Comparison of ENCODE assay signal across 17 cellular contexts in genomic region chr19:54325631-54326030, GRCh38. TPM values are rescaled to one million over a fixed set of nuclear protein-coding genes. Genes with fewer than 3 reads are reported as not detected.
A peak's percentile ranks its signal among the peaks of the same experiment; 100 is the strongest.
DNase-seq lines count a peak whose midpoint lies in the region; ATAC-seq and TF ChIP-seq lines count a peak whose summit lies in the region.
"Had no signal": no experiment of that assay in that cellular context is flagged by ENCODE, and none has a peak within 500 bp of the region (broad histone marks: within the 10 kb centered on the region; RNA-seq: fewer than 3 reads in every experiment).

No MANE protein-coding gene starts in this region.

- peaks cover 2% of the 10 kb centered on the region for H3K36me3 Mint-ChIP-seq in activated CD8-positive, alpha-beta T cell treated with anti-CD3 and anti-CD28 coated beads, Interleukin-2, amount 10 ng/mL, durations not matched to agents 7 days and 5 days (ENCODE audit: low read depth)
- H3K36me3 Mint-ChIP-seq in activated CD8-positive, alpha-beta T cell treated with anti-CD3 and anti-CD28 coated beads for 36 hours (ENCODE audit: low read depth) = peaks cover 3% of the 10 kb centered on the region
- H3K36me3 Mint-ChIP-seq in activated B cell treated with CpG ODN at 0.5 μM for 24 hours (ENCODE audit: low read depth) = peaks cover 12% of the 10 kb centered on the region
- H3K36me3 Mint-ChIP-seq in memory B cell = peaks cover 7% of the 10 kb centered on the region

- no peaks in the 10 kb centered on the region for H3K9me3 Mint-ChIP-seq in activated CD8-positive, alpha-beta T cell treated with anti-CD3 and anti-CD28 coated beads, Interleukin-2, amount 10 ng/mL, durations not matched to agents 7 days and 5 days (ENCODE audit: insufficient read depth)
- H3K9me3 Mint-ChIP-seq in activated CD8-positive, alpha-beta T cell treated with anti-CD3 and anti-CD28 coated beads for 36 hours = peaks cover 8% of the 10 kb centered on the region
- H3K9me3 Mint-ChIP-seq in activated B cell treated with CpG ODN at 0.5 μM for 24 hours (peaks cover 7% of the 10 kb centered on the region), memory B cell (peaks cover 5% of the 10 kb centered on the region)

- no peak overlapping the region for H3K4me3 Mint-ChIP-seq in activated CD8-positive, alpha-beta T cell treated with anti-CD3 and anti-CD28 coated beads, Interleukin-2, amount 10 ng/mL, durations not matched to agents 7 days and 5 days
- no peak overlapping the region for H3K4me3 Mint-ChIP-seq in activated CD8-positive, alpha-beta T cell treated with anti-CD3 and anti-CD28 coated beads for 36 hours
- no peak overlapping the region for H3K4me3 Mint-ChIP-seq in activated B cell treated with CpG ODN at 0.5 μM for 24 hours
- no peak overlapping the region for H3K4me3 Mint-ChIP-seq in memory B cell
- H3K4me3 Mint-ChIP-seq: H9 had no signal

- H3K4me1 Mint-ChIP-seq in activated CD8-positive, alpha-beta T cell treated with anti-CD3 and anti-CD28 coated beads, Interleukin-2, amount 10 ng/mL, durations not matched to agents 7 days and 5 days (ENCODE audit: low read depth) = peaks cover 29% of the 10 kb centered on the region
- peaks cover 16% of the 10 kb centered on the region for H3K4me1 Mint-ChIP-seq in activated CD8-positive, alpha-beta T cell treated with anti-CD3 and anti-CD28 coated beads for 36 hours (ENCODE audit: low read depth)
- H3K4me1 Mint-ChIP-seq in activated B cell treated with CpG ODN at 0.5 μM for 24 hours (peaks cover 50% of the 10 kb centered on the region), memory B cell (peaks cover 21% of the 10 kb centered on the region)

- DNase-seq in activated CD8-positive, alpha-beta T cell treated with anti-CD3 and anti-CD28 coated beads, Interleukin-2, amount 10 ng/mL, durations not matched to agents 7 days and 5 days = no peak
- no peak for DNase-seq in activated CD8-positive, alpha-beta T cell treated with anti-CD3 and anti-CD28 coated beads for 36 hours
- no peak for DNase-seq in activated B cell treated with CpG ODN at 0.5 μM for 24 hours
- no peak for DNase-seq in memory B cell (ENCODE audit: low spot score in 2 of 2)
- no peak for DNase-seq in NCI-H226
- no peak for DNase-seq in NCI-H1436 treated with DMSO at 0.1 percent for 48 hours (lab: John Stamatoyannopoulos, UW)
- DNase-seq in AG08395 (ENCODE audit: low spot score) = no peak
- DNase-seq: DMS 273 treated with DMSO at 0.1 percent for 48 hours, H9, NCI-H187 treated with DMSO at 0.1 percent for 48 hours, NCI-H446 treated with DMSO at 0.1 percent for 48 hours, NCI-H774 had no signal

- POLR2A ChIA-PET in activated CD8-positive, alpha-beta T cell treated with anti-CD3 and anti-CD28 coated beads, Interleukin-2, amount 10 ng/mL, durations not matched to agents 7 days and 5 days (lab: Charles Lee) = no interaction called here
- POLR2A ChIA-PET in activated CD8-positive, alpha-beta T cell treated with anti-CD3 and anti-CD28 coated beads for 36 hours (lab: Charles Lee) = interaction anchor here (0.9 kb wide), 1 partner anchor 63 kb away, joined by 3 read pairs; no protein-coding TSS in a partner anchor
- POLR2A ChIA-PET in activated B cell treated with CpG ODN at 0.5 μM for 24 hours (lab: Charles Lee) = interaction anchor here (0.6 to 3.3 kb wide), 3 partner anchors 20 to 56 kb away, joined by 3 to 21 read pairs (median 3); no protein-coding TSS in a partner anchor

- intact Hi-C loops in activated CD8-positive, alpha-beta T cell treated with anti-CD3 and anti-CD28 coated beads for 36 hours (cut with micrococcal nuclease) = loop anchor here (1.0 kb wide), 1 partner anchor 65 kb away; no protein-coding TSS in a partner anchor
- intact Hi-C loops in activated B cell treated with CpG ODN at 0.5 μM for 24 hours (cut with micrococcal nuclease) = loop anchor here (1.0 kb wide), 3 partner anchors 29 to 157 kb away; no protein-coding TSS in a partner anchor

- TF ChIP-seq CTCF in activated CD8-positive, alpha-beta T cell treated with anti-CD3 and anti-CD28 coated beads for 36 hours (IDR thresholded peaks at IDR 0.05) = no peak
- TF ChIP-seq CTCF in activated B cell treated with CpG ODN at 0.5 μM for 24 hours (IDR thresholded peaks at IDR 0.05) = no peak

- peaks cover 14% of the 10 kb centered on the region for H3K27me3 Mint-ChIP-seq in activated CD8-positive, alpha-beta T cell treated with anti-CD3 and anti-CD28 coated beads, Interleukin-2, amount 10 ng/mL, durations not matched to agents 7 days and 5 days (ENCODE audit: low read depth)
- peaks cover 10% of the 10 kb centered on the region for H3K27me3 Mint-ChIP-seq in activated CD8-positive, alpha-beta T cell treated with anti-CD3 and anti-CD28 coated beads for 36 hours
- H3K27me3 Mint-ChIP-seq in activated B cell treated with CpG ODN at 0.5 μM for 24 hours (no peaks in the 10 kb centered on the region), memory B cell (no peaks in the 10 kb centered on the region)

- H3K27ac Mint-ChIP-seq in activated CD8-positive, alpha-beta T cell treated with anti-CD3 and anti-CD28 coated beads, Interleukin-2, amount 10 ng/mL, durations not matched to agents 7 days and 5 days = no peak overlapping the region
- H3K27ac Mint-ChIP-seq in activated CD8-positive, alpha-beta T cell treated with anti-CD3 and anti-CD28 coated beads for 36 hours = no peak overlapping the region
- H3K27ac Mint-ChIP-seq in activated B cell treated with CpG ODN at 0.5 μM for 24 hours (peak overlapping the region; percentile 56), memory B cell (peak overlapping the region; percentile 24)

- ATAC-seq in activated CD8-positive, alpha-beta T cell treated with anti-CD3 and anti-CD28 coated beads, Interleukin-2, amount 10 ng/mL, durations not matched to agents 7 days and 5 days = peak; percentile 19
- ATAC-seq in activated CD8-positive, alpha-beta T cell treated with anti-CD3 and anti-CD28 coated beads for 36 hours = no peak
- ATAC-seq in activated B cell treated with CpG ODN at 0.5 μM for 24 hours (ENCODE audit: low read depth) (peak; percentile 12), memory B cell (ENCODE audit: low read depth) (peak; percentile 24), HG03045 (IDR thresholded peaks at IDR 0.05; ENCODE audit: unreplicated experiment) (no peak)

- CTCF ChIA-PET in activated CD8-positive, alpha-beta T cell treated with anti-CD3 and anti-CD28 coated beads, Interleukin-2, amount 10 ng/mL, durations not matched to agents 7 days and 5 days (lab: Charles Lee) = interaction anchor here (0.8 to 9.2 kb wide), 2 partner anchors 28 to 64 kb away, joined by 4 to 184 read pairs; no protein-coding TSS in a partner anchor
- CTCF ChIA-PET in activated CD8-positive, alpha-beta T cell treated with anti-CD3 and anti-CD28 coated beads for 36 hours (lab: Charles Lee) = interaction anchor here (1.8 to 8.2 kb wide), 3 partner anchors 53 to 82 kb away, joined by 4 to 147 read pairs (median 4); no protein-coding TSS in a partner anchor
- CTCF ChIA-PET in activated B cell treated with CpG ODN at 0.5 μM for 24 hours (lab: Charles Lee) = interaction anchor here (2.1 to 5.6 kb wide), 3 partner anchors 28 to 65 kb away, joined by 13 to 82 read pairs (median 80); no protein-coding TSS in a partner anchor

RNA-seq across cellular contexts. Expression of gene LILRA5, which starts 12.7 kb away (rescaled TPM):
- not detected for total RNA-seq in activated CD8-positive, alpha-beta T cell treated with anti-CD3 and anti-CD28 coated beads, Interleukin-2, amount 10 ng/mL, durations not matched to agents 7 days and 5 days
- not detected for total RNA-seq in activated CD8-positive, alpha-beta T cell treated with anti-CD3 and anti-CD28 coated beads for 36 hours
- total RNA-seq in activated B cell treated with CpG ODN at 0.5 μM for 24 hours = 1.3 and 1.9 TPM in 2 replicates
- total RNA-seq: Daoy, H9, LHCN-M2, PC-9, SJSA1 had no signal

RNA-seq across cellular contexts. Expression of gene LILRA4, which starts 13.3 kb away (rescaled TPM):
- not detected for total RNA-seq in activated CD8-positive, alpha-beta T cell treated with anti-CD3 and anti-CD28 coated beads, Interleukin-2, amount 10 ng/mL, durations not matched to agents 7 days and 5 days
- not detected for total RNA-seq in activated CD8-positive, alpha-beta T cell treated with anti-CD3 and anti-CD28 coated beads for 36 hours
- 26.3 and 26.6 TPM in 2 replicates for total RNA-seq in activated B cell treated with CpG ODN at 0.5 μM for 24 hours
- total RNA-seq: Daoy, H9, LHCN-M2, PC-9, SJSA1 had no signal

RNA-seq across cellular contexts. Expression of gene LAIR1, which starts 39.1 kb away (rescaled TPM):
- 10 to 100 TPM; 92.8 to 97.6 TPM for total RNA-seq in activated CD8-positive, alpha-beta T cell treated with anti-CD3 and anti-CD28 coated beads, Interleukin-2, amount 10 ng/mL, durations not matched to agents 7 days and 5 days
- total RNA-seq in activated CD8-positive, alpha-beta T cell treated with anti-CD3 and anti-CD28 coated beads for 36 hours = 10 to 100 TPM; 11.3 TPM
- total RNA-seq in activated B cell treated with CpG ODN at 0.5 μM for 24 hours = 30.5 and 31.0 TPM in 2 replicates
- total RNA-seq: Daoy, H9, LHCN-M2, PC-9, SJSA1 had no signal

RNA-seq across cellular contexts. Expression of gene LILRB2, which starts 44.7 kb away (rescaled TPM):
- total RNA-seq in activated CD8-positive, alpha-beta T cell treated with anti-CD3 and anti-CD28 coated beads, Interleukin-2, amount 10 ng/mL, durations not matched to agents 7 days and 5 days = not detected
- total RNA-seq in activated CD8-positive, alpha-beta T cell treated with anti-CD3 and anti-CD28 coated beads for 36 hours = not detected
- total RNA-seq in activated B cell treated with CpG ODN at 0.5 μM for 24 hours = 7.6 and 7.9 TPM in 2 replicates
- total RNA-seq: Daoy, H9, LHCN-M2, PC-9, SJSA1 had no signal

Comparison
In these comparisons a context has a peak if more than half of its experiments do, and no peak if none do; other contexts are left out.
1. ATAC-seq: peak in activated CD8-positive, alpha-beta T cell treated with anti-CD3 and anti-CD28 coated beads, Interleukin-2, amount 10 ng/mL, durations not matched to agents 7 days and 5 days (single experiment), activated B cell treated with CpG ODN at 0.5 μM for 24 hours (single experiment) and memory B cell (single experiment); none in activated CD8-positive, alpha-beta T cell treated with anti-CD3 and anti-CD28 coated beads for 36 hours (single experiment) and HG03045 (single experiment).
2. H3K27ac Mint-ChIP-seq: peak in activated B cell treated with CpG ODN at 0.5 μM for 24 hours (single experiment) and memory B cell (single experiment); none in activated CD8-positive, alpha-beta T cell treated with anti-CD3 and anti-CD28 coated beads, Interleukin-2, amount 10 ng/mL, durations not matched to agents 7 days and 5 days (single experiment) and activated CD8-positive, alpha-beta T cell treated with anti-CD3 and anti-CD28 coated beads for 36 hours (single experiment).
3. RNA of gene LILRA4, which starts 13.3 kb away (total RNA-seq): 26.3 to 26.6 TPM in activated B cell treated with CpG ODN at 0.5 μM for 24 hours; not detected in activated CD8-positive, alpha-beta T cell treated with anti-CD3 and anti-CD28 coated beads, Interleukin-2, amount 10 ng/mL, durations not matched to agents 7 days and 5 days and not detected in activated CD8-positive, alpha-beta T cell treated with anti-CD3 and anti-CD28 coated beads for 36 hours; every median in the first group is over 10 times any median in the second.